ENCODE assay signal across 17 cellular contexts in genomic region chr12:3669594-3669993, GRCh38.
"Had no signal": no experiment of that assay in that cellular context is flagged by ENCODE, and none has a peak within 500 bp of the region (broad histone marks: within the 10 kb centered on the region; RNA-seq: fewer than 3 reads in every experiment).

No MANE protein-coding gene starts in this region.

- H3K4me1 Mint-ChIP-seq: nephron; stimulated activated memory B cell treated with anti-CD40 and anti-IgM and Interleukin-4, amounts not matched to agents 10 μg/mL and 1 μg/mL and 100 μg/mL, for 72 hours had no signal

- H3K4me3 Mint-ChIP-seq: nephron; neural progenitor cell; stimulated activated memory B cell treated with anti-CD40 and anti-IgM and Interleukin-4, amounts not matched to agents 10 μg/mL and 1 μg/mL and 100 μg/mL, for 72 hours; type B pancreatic cell had no signal

- H3K36me3 ChIP-seq: neural progenitor cell had no signal

- H3K27ac Mint-ChIP-seq: nephron; stimulated activated memory B cell treated with anti-CD40 and anti-IgM and Interleukin-4, amounts not matched to agents 10 μg/mL and 1 μg/mL and 100 μg/mL, for 72 hours; type B pancreatic cell had no signal

- H3K9me3 ChIP-seq: prostate gland, sigmoid colon, testis, tibial artery had no signal

- H3K27ac ChIP-seq: neural progenitor cell, prostate gland, sigmoid colon, testis, tibial artery had no signal

- H3K27me3 ChIP-seq: neural progenitor cell, sigmoid colon, testis, tibial artery had no signal

- H3K36me3 Mint-ChIP-seq: neural progenitor cell, type B pancreatic cell had no signal

- ATAC-seq: left lobe of liver; stimulated activated memory B cell treated with anti-CD40 and anti-IgM and Interleukin-4, amounts not matched to agents 10 μg/mL and 1 μg/mL and 100 μg/mL, for 72 hours had no signal

- DNase-seq: cerebellar nuclear complex; cortex of kidney; effector CD4-positive, alpha-beta T cell; mesendoderm; right cardiac atrium; sigmoid colon; stimulated activated CD4-positive, alpha-beta T cell treated with anti-CD3 and anti-CD28 coated beads, Interleukin-4, amount 100 ng/mL, for 24 hours; stimulated activated naive CD8-positive, alpha-beta T cell treated with anti-CD3 and anti-CD28 coated beads, Interleukin-15, Interleukin-2, amounts not matched to agents 100 U/mL and 50 U/mL, for 24 hours; substantia nigra; testis; tibial artery had no signal

- H3K9me3 Mint-ChIP-seq: nephron; stimulated activated memory B cell treated with anti-CD40 and anti-IgM and Interleukin-4, amounts not matched to agents 10 μg/mL and 1 μg/mL and 100 μg/mL, for 72 hours; type B pancreatic cell had no signal

- H3K27me3 Mint-ChIP-seq: stimulated activated memory B cell treated with anti-CD40 and anti-IgM and Interleukin-4, amounts not matched to agents 10 μg/mL and 1 μg/mL and 100 μg/mL, for 72 hours had no signal

- H3K4me1 ChIP-seq: neural progenitor cell, prostate gland, testis, tibial artery had no signal

- H3K4me3 ChIP-seq: neural progenitor cell, prostate gland, sigmoid colon, testis, tibial artery had no signal
